ENCODE assay signal across 11 cellular contexts in genomic region chr13:32951580-32951979, GRCh38.
"Had no signal": no experiment of that assay in that cellular context is flagged by ENCODE, and none has a peak within 500 bp of the region (broad histone marks: within the 10 kb centered on the region; RNA-seq: fewer than 3 reads in every experiment).

No MANE protein-coding gene starts in this region.

- ATAC-seq: esophagus mucosa; naive thymus-derived CD8-positive, alpha-beta T cell; stimulated activated naive B cell treated with anti-CD40 and anti-IgM and Interleukin-4, amounts not matched to agents 10 μg/mL and 1 μg/mL and 100 μg/mL, for 72 hours had no signal

- DNase-seq: activated CD4-positive, alpha-beta T cell treated with anti-CD3 and anti-CD28 coated beads, Interleukin-2, amount 10 ng/mL, durations not matched to agents 7 days and 5 days; activated gamma-delta T cell treated with Interleukin-2 at 50 U/mL for 16 hours; amniotic stem cell; caudate nucleus; colonic mucosa; islet precursor cell; left ventricle myocardium inferior; naive thymus-derived CD8-positive, alpha-beta T cell; stimulated activated naive B cell treated with anti-CD40 and anti-IgM and Interleukin-4, amounts not matched to agents 10 μg/mL and 1 μg/mL and 100 μg/mL, for 72 hours; thyroid gland had no signal
